24 cellular contexts compared by ENCODE assay signal in the genomic region with DNA sequence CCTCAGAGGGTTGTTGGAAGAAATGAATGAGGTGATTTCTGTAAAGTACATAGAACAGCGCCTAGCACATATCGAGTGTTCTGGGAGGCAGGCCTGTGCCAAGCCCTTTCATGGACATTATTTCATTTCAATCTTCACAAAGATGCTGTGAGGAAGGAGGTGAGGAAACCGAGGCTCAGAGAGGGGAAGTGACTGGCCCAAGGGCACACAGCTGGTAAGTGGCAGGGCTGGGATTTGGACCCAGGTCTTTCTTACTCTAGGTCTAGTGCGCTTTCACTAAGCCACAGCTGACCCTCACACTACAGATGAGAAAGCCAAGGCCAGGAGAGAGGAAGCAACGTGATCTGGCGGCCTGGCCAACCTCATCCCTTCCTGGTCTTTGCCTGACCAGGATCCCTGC. TPM values are rescaled to one million over a fixed set of nuclear protein-coding genes. Genes with fewer than 3 reads are reported as not detected.
DNase-seq lines count a peak whose midpoint lies in the region; FAIRE-seq and TF ChIP-seq lines count a peak whose summit lies in the region.
"Had no signal": no experiment of that assay in that cellular context is flagged by ENCODE, and none has a peak within 500 bp of the region (broad histone marks: within the 10 kb centered on the region; RNA-seq: fewer than 3 reads in every experiment).

No MANE protein-coding gene starts in this region.

- BruUV-seq in Caco-2 (replicated peaks; lab: Mats Ljungman, UMichigan) = TSS peak; percentile 23

- H3K36me3 ChIP-seq in Caco-2 (ENCODE audit: control insufficient read depth, insufficient read depth, low read length) = no peaks in the 10 kb centered on the region
- no peaks in the 10 kb centered on the region for H3K36me3 ChIP-seq in astrocyte (ENCODE audit: insufficient read depth, low read length)

- peaks cover 10% of the 10 kb centered on the region for H4K20me1 ChIP-seq in astrocyte (ENCODE audit: insufficient read depth, low read length)

- no peak overlapping the region for H3K4me2 ChIP-seq in astrocyte (ENCODE audit: low read length)

- no peak overlapping the region for H3K9ac ChIP-seq in astrocyte (ENCODE audit: low read length)
- H3K9ac ChIP-seq: parathyroid adenoma had no signal

- no peak overlapping the region for H3K4me3 ChIP-seq in Caco-2 (ENCODE audit: low read depth, low read length)
- no peak overlapping the region for H3K4me3 ChIP-seq in astrocyte (ENCODE audit: insufficient read depth, low read depth, low read length)
- H3K4me3 ChIP-seq: gastrocnemius medialis, PC-9, SK-N-MC, tibial nerve had no signal

- no peak for TF ChIP-seq CTCF in Caco-2 (IDR thresholded peaks at IDR 0.05; ENCODE audit: insufficient read depth in 1 of 2, low read depth in 1 of 2, low read length in 1 of 2, severe bottlenecking in 1 of 2, unreplicated experiment in 1 of 2)
- no peak for TF ChIP-seq CTCF in astrocyte (IDR thresholded peaks at IDR 0.05; ENCODE audit: insufficient read depth, low read depth, low read length)
- TF ChIP-seq CTCF in nephron progenitor cell (IDR thresholded peaks at IDR 0.05) = no peak

- H3K9me3 ChIP-seq in Caco-2 (no peaks in the 10 kb centered on the region), astrocyte (ENCODE audit: insufficient read depth, low read depth, low read length) (no peaks in the 10 kb centered on the region)
- H3K9me3 ChIP-seq: gastrocnemius medialis, tibial nerve had no signal

- peaks cover 2% of the 10 kb centered on the region for H3K36me3 Mint-ChIP-seq in T-helper 2 cell treated with Interferon-gamma antibody and Interleukin-4, amounts not matched to agents 5 μg/mL and 100 μg/mL, for 36 hours (ENCODE audit: low read depth)
- peaks cover 13% of the 10 kb centered on the region for H3K36me3 Mint-ChIP-seq in Caco-2 (ENCODE audit: insufficient read depth, unreplicated experiment)
- H3K36me3 Mint-ChIP-seq in astrocyte (ENCODE audit: low read depth, unreplicated experiment) = peaks cover 12% of the 10 kb centered on the region
- peaks cover 6% of the 10 kb centered on the region for H3K36me3 Mint-ChIP-seq in nephron progenitor cell (ENCODE audit: low read depth)

- no peaks in the 10 kb centered on the region for H3K9me3 Mint-ChIP-seq in T-helper 2 cell treated with Interferon-gamma antibody and Interleukin-4, amounts not matched to agents 5 μg/mL and 100 μg/mL, for 36 hours
- H3K9me3 Mint-ChIP-seq in Caco-2 (ENCODE audit: unreplicated experiment) = peaks cover under 1% of the 10 kb centered on the region
- no peaks in the 10 kb centered on the region for H3K9me3 Mint-ChIP-seq in astrocyte (ENCODE audit: unreplicated experiment)
- H3K9me3 Mint-ChIP-seq in nephron progenitor cell = peaks cover under 1% of the 10 kb centered on the region

- peak overlapping the region; percentile 85 for H3K4me3 Mint-ChIP-seq in T-helper 2 cell treated with Interferon-gamma antibody and Interleukin-4, amounts not matched to agents 5 μg/mL and 100 μg/mL, for 36 hours
- H3K4me3 Mint-ChIP-seq in Caco-2 (ENCODE audit: unreplicated experiment) (peak overlapping the region; percentile 90), astrocyte (ENCODE audit: unreplicated experiment) (peak overlapping the region; percentile 34), nephron progenitor cell (peak overlapping the region; percentile 91)

- H3K27me3 ChIP-seq in Caco-2 (replicated peaks; ENCODE audit: control insufficient read depth, insufficient read depth, low read length) (no peaks in the 10 kb centered on the region; the same call in 1 of the 2 replicates), astrocyte (ENCODE audit: insufficient read depth, low read length) (no peaks in the 10 kb centered on the region)
- H3K27me3 ChIP-seq: gastrocnemius medialis, tibial nerve had no signal

- H3K79me2 ChIP-seq in astrocyte (ENCODE audit: insufficient read depth, low read length) = no peaks in the 10 kb centered on the region

- H3K4me1 ChIP-seq in Caco-2 (peaks cover 19% of the 10 kb centered on the region), astrocyte (ENCODE audit: insufficient read depth, low read length) (peaks cover 10% of the 10 kb centered on the region)

- CTCF ChIA-PET in Caco-2 (lab: Charles Lee) = interaction anchor here (0.6 to 3.9 kb wide), 5 partner anchors 8 to 51 kb away, joined by 3 to 44 read pairs (median 6); a partner anchor contains a TSS

- H3K27ac ChIP-seq in astrocyte (ENCODE audit: low read depth, low read length) = no peak overlapping the region
- H3K27ac ChIP-seq: gastrocnemius medialis, parathyroid adenoma, PC-9, SK-N-MC had no signal

- H2AFZ ChIP-seq in astrocyte (ENCODE audit: low read depth, low read length) = no peak overlapping the region
- H2AFZ ChIP-seq: parathyroid adenoma, PC-9 had no signal

- peaks cover 16% of the 10 kb centered on the region for H3K4me1 Mint-ChIP-seq in T-helper 2 cell treated with Interferon-gamma antibody and Interleukin-4, amounts not matched to agents 5 μg/mL and 100 μg/mL, for 36 hours (ENCODE audit: low read depth)
- H3K4me1 Mint-ChIP-seq in Caco-2 (ENCODE audit: low read depth, unreplicated experiment) (peaks cover 17% of the 10 kb centered on the region), astrocyte (ENCODE audit: low read depth, unreplicated experiment) (no peaks in the 10 kb centered on the region), nephron progenitor cell (peaks cover 49% of the 10 kb centered on the region)

- DNase-seq in T-helper 2 cell treated with Interferon-gamma antibody and Interleukin-4, amounts not matched to agents 5 μg/mL and 100 μg/mL, for 36 hours (ENCODE audit: low spot score) = no peak
- DNase-seq in T-helper 2 cell (no peak), Caco-2 (no peak), astrocyte (ENCODE audit: low read depth) (no peak), nephron progenitor cell (no peak), pons (ENCODE audit: low spot score) (no peak), EL (no peak)
- DNase-seq in stimulated activated CD4-positive, alpha-beta T cell treated with anti-CD3 and anti-CD28 coated beads, Interleukin-2, amount 100 ng/mL, for 24 hours = no peak
- DNase-seq: activated effector memory CD4-positive, alpha-beta T cell treated with anti-CD3 and anti-CD28 coated beads, Interleukin-2, amount 50 U/mL, for 16 hours; cortex of kidney; gastrocnemius medialis; HCEC 1CT; left colon; NCI-H1436; NCI-H2171 treated with DMSO at 0.1 percent for 48 hours; NCI-H82; PC-9 had no signal

- no peaks in the 10 kb centered on the region for H3K27me3 Mint-ChIP-seq in T-helper 2 cell treated with Interferon-gamma antibody and Interleukin-4, amounts not matched to agents 5 μg/mL and 100 μg/mL, for 36 hours (ENCODE audit: low read depth)
- H3K27me3 Mint-ChIP-seq in Caco-2 (ENCODE audit: insufficient read depth, unreplicated experiment) (no peaks in the 10 kb centered on the region), astrocyte (ENCODE audit: low read depth, unreplicated experiment) (peaks cover 2% of the 10 kb centered on the region), nephron progenitor cell (ENCODE audit: low read depth, poor library complexity) (peaks cover 18% of the 10 kb centered on the region)

- FAIRE-seq in astrocyte (lab: Jason Lieb, UNC) = no peak
- FAIRE-seq: A204.1, TTC549 had no signal

- H3K27ac Mint-ChIP-seq in T-helper 2 cell treated with Interferon-gamma antibody and Interleukin-4, amounts not matched to agents 5 μg/mL and 100 μg/mL, for 36 hours = no peak overlapping the region
- no peak overlapping the region for H3K27ac Mint-ChIP-seq in Caco-2 (ENCODE audit: unreplicated experiment)
- H3K27ac Mint-ChIP-seq in astrocyte (ENCODE audit: unreplicated experiment) = peak overlapping the region; percentile 53
- H3K27ac Mint-ChIP-seq in nephron progenitor cell = no peak overlapping the region

- intact Hi-C loops in Caco-2 (cut with micrococcal nuclease; ENCODE audit: unreplicated experiment) = no loop called here

- POLR2A ChIA-PET in Caco-2 (lab: Charles Lee) = interaction anchor here (1.2 kb wide), 1 partner anchor 11 kb away, joined by 14 read pairs; a partner anchor contains a TSS

RNA-seq across cellular contexts. Expression of a gene that starts 2.0 kb away (rescaled TPM):
- total RNA-seq in Caco-2 (2022) (21.0 and 21.1 TPM in 2 replicates), astrocyte (3.9 and 4.6 TPM in 2 replicates)

RNA-seq across cellular contexts. Expression of a gene that starts 11.5 kb away (rescaled TPM):
- total RNA-seq in Caco-2 (2022) (106 TPM in 2 replicates), astrocyte (57.4 and 60.0 TPM in 2 replicates)

RNA-seq across cellular contexts. Expression of a gene that starts 30.0 kb away (rescaled TPM):
- 201 and 206 TPM in 2 replicates for total RNA-seq in Caco-2 (2022)
- total RNA-seq in astrocyte = 30.0 and 33.1 TPM in 2 replicates

RNA-seq across cellular contexts. Expression of a gene that starts 41.7 kb away (rescaled TPM):
- total RNA-seq in Caco-2 (2022) = 47.1 and 50.0 TPM in 2 replicates
- total RNA-seq in astrocyte = 18.8 and 20.3 TPM in 2 replicates

RNA-seq across cellular contexts. Expression of a gene that starts 47.9 kb away (rescaled TPM):
- total RNA-seq in Caco-2 (2022) (not detected in 2 replicates), astrocyte (0.20 and 0.50 TPM in 2 replicates)
- total RNA-seq: epithelial cell of proximal tubule, gastrocnemius medialis, mononuclear cell, PC-9 had no signal

Comparison
In these comparisons a context has a peak if more than half of its experiments do, and no peak if none do; other contexts are left out.
1. H3K4me3 Mint-ChIP-seq: peak in every context shown above with its lines; median percentile 91 in nephron progenitor cell; 90 in Caco-2; 85 in T-helper 2 cell treated with Interferon-gamma antibody and Interleukin-4, amounts not matched to agents 5 μg/mL and 100 μg/mL, for 36 hours; 34 in astrocyte.